In genomic region chr5:95281211-95281610, GRCh38 we compare ENCODE assay signal across 15 cellular contexts. TPM values are rescaled to one million over a fixed set of nuclear protein-coding genes. Genes with fewer than 3 reads are reported as not detected.
DNase-seq lines count a peak whose midpoint lies in the region; ATAC-seq and TF ChIP-seq lines count a peak whose summit lies in the region.
"Had no signal": no experiment of that assay in that cellular context is flagged by ENCODE, and none has a peak within 500 bp of the region (broad histone marks: within the 10 kb centered on the region; RNA-seq: fewer than 3 reads in every experiment).

No MANE protein-coding gene starts in this region.

- H3K4me1 ChIP-seq in adipocyte (ENCODE audit: control insufficient read depth, insufficient read depth, low read length), result peaks cover 10% of the 10 kb centered on the region

- DNase-seq in AG10803 (ENCODE audit: low read depth), result peak; percentile 8
- peak; percentile 7 for DNase-seq in HFFc6
- DNase-seq in adipocyte (ENCODE audit: low read depth), result peak; percentile 9
- peak; percentile 30 for DNase-seq in iris pigment epithelial cell (ENCODE audit: low read depth)
- DNase-seq in SHP77 treated with DMSO at 0.1 percent for 48 hours (lab: John Stamatoyannopoulos, UW), result no peak
- no peak for DNase-seq in NCI-H2029 treated with DMSO at 0.1 percent for 48 hours (lab: John Stamatoyannopoulos, UW)
- no peak for DNase-seq in stimulated activated CD4-positive, alpha-beta T cell treated with anti-CD3 and anti-CD28 coated beads, Interleukin-4, amount 100 ng/mL, for 1 hour
- DNase-seq: activated naive CD4-positive, alpha-beta T cell treated with anti-CD3 and anti-CD28 coated beads, Interleukin-2, amount 50 U/mL, for 16 hours; foreskin melanocyte; NCI-H2081 treated with DMSO at 0.1 percent for 48 hours; Peyer's patch; uterus had no signal

- no peak overlapping the region for H3K9ac ChIP-seq in adipocyte (ENCODE audit: low read length)

- H3K9me3 Mint-ChIP-seq in HFFc6, result no peaks in the 10 kb centered on the region
- H3K9me3 Mint-ChIP-seq: dendritic cell treated with granulocyte-macrophage colony-stimulating factor and Interleukin-4, amounts not matched to agents 40 ng/mL and 50 ng/mL, for 4 days had no signal

- H3K9me3 ChIP-seq in adipocyte (ENCODE audit: control insufficient read depth, low read length), result no peaks in the 10 kb centered on the region
- H3K9me3 ChIP-seq: Peyer's patch, uterus had no signal

- peaks cover 33% of the 10 kb centered on the region for H3K27me3 Mint-ChIP-seq in HFFc6 (ENCODE audit: insufficient read depth)

- peaks cover 66% of the 10 kb centered on the region for H3K27me3 ChIP-seq in adipocyte (replicated peaks; ENCODE audit: control insufficient read depth, insufficient read depth, low read length)

- H3K4me1 Mint-ChIP-seq in HFFc6 (ENCODE audit: low read depth), result peaks cover 13% of the 10 kb centered on the region; the same call in 1 of the 2 replicates

- H3K36me3 Mint-ChIP-seq in HFFc6 (ENCODE audit: low read depth), result no peaks in the 10 kb centered on the region

- no peak overlapping the region for H3K27ac Mint-ChIP-seq in HFFc6
- H3K27ac Mint-ChIP-seq: dendritic cell treated with granulocyte-macrophage colony-stimulating factor and Interleukin-4, amounts not matched to agents 40 ng/mL and 50 ng/mL, for 4 days had no signal

- TF ChIP-seq CTCF in AG10803 (conservative IDR thresholded peaks at IDR 0.05; ENCODE audit: low read length), result no peak
- no peak for TF ChIP-seq CTCF in HFFc6 (IDR thresholded peaks at IDR 0.05)

- ATAC-seq in GM21515 (IDR thresholded peaks at IDR 0.05; ENCODE audit: unreplicated experiment), result no peak
- ATAC-seq: K562 had no signal

- H3K4me3 ChIP-seq in AG10803 (ENCODE audit: low read length) (no peak overlapping the region), adipocyte (ENCODE audit: low read length) (no peak overlapping the region)
- H3K4me3 ChIP-seq: K562, Peyer's patch, uterus had no signal

- no peak overlapping the region for H3K4me3 Mint-ChIP-seq in HFFc6
- H3K4me3 Mint-ChIP-seq: dendritic cell treated with granulocyte-macrophage colony-stimulating factor and Interleukin-4, amounts not matched to agents 40 ng/mL and 50 ng/mL, for 4 days had no signal

- H3K36me3 ChIP-seq in adipocyte (ENCODE audit: control insufficient read depth, insufficient read depth, low read length, severe bottlenecking), result no peaks in the 10 kb centered on the region
- H3K36me3 ChIP-seq: Peyer's patch, uterus had no signal

RNA-seq across cellular contexts. Expression of gene MCTP1, which starts 3.7 kb away (rescaled TPM):
- 1 to 10 TPM; 1.0 to 5.2 (median 3.9) TPM for total RNA-seq in HFFc6 (2021; fragmentation: NEBNext Ultra II Directional; extraction: Animal tissue kit (Norgen Biotek cat#: 25700))

Comparison
In these comparisons a context has a peak if more than half of its experiments do, and no peak if none do; other contexts are left out.
1. DNase-seq: peak in AG10803 (single experiment), HFFc6 (single experiment), adipocyte (single experiment) and iris pigment epithelial cell (single experiment); none in SHP77 treated with DMSO at 0.1 percent for 48 hours (single experiment), NCI-H2029 treated with DMSO at 0.1 percent for 48 hours (single experiment) and stimulated activated CD4-positive, alpha-beta T cell treated with anti-CD3 and anti-CD28 coated beads, Interleukin-4, amount 100 ng/mL, for 1 hour (single experiment).